14 cellular contexts compared by ENCODE assay signal in genomic region chr1:27148591-27148990, GRCh38. TPM values are rescaled to one million over a fixed set of nuclear protein-coding genes. Genes with fewer than 3 reads are reported as not detected.
DNase-seq lines count a peak whose midpoint lies in the region; ATAC-seq, FAIRE-seq and TF ChIP-seq lines count a peak whose summit lies in the region.
"Had no signal": no experiment of that assay in that cellular context is flagged by ENCODE, and none has a peak within 500 bp of the region (broad histone marks: within the 10 kb centered on the region; RNA-seq: fewer than 3 reads in every experiment).

No MANE protein-coding gene starts in this region.

- H3K27ac Mint-ChIP-seq in activated CD8-positive, alpha-beta T cell treated with anti-CD3 and anti-CD28 coated beads for 36 hours, result peak overlapping the region; percentile 20
- H3K27ac Mint-ChIP-seq in activated CD8-positive, alpha-beta T cell treated with anti-CD3 and anti-CD28 coated beads, Interleukin-2, amount 10 ng/mL, durations not matched to agents 7 days and 5 days, result no peak overlapping the region
- peak overlapping the region; percentile 46 to 88 (median 88) for H3K27ac Mint-ChIP-seq in IgD-negative memory B cell
- H3K27ac Mint-ChIP-seq: activated CD4-positive, alpha-beta memory T cell treated with anti-CD3 and anti-CD28 coated beads, Interleukin-2, amount 10 ng/mL, durations not matched to agents 7 days and 5 days had no signal

- TF ChIP-seq EP300 in GM12878 (IDR thresholded peaks at IDR 0.05; ENCODE audit: borderline replicate concordance in 1 of 2, control insufficient read depth in 1 of 2, low read depth in 2 of 2, low read length in 2 of 2), result no peak

- no peaks in the 10 kb centered on the region for H3K27me3 ChIP-seq in GM12878 (replicated peaks in 1 of 2; ENCODE audit: control insufficient read depth in 2 of 2, insufficient read depth in 2 of 2, low read length in 1 of 2)
- no peaks in the 10 kb centered on the region for H3K27me3 ChIP-seq in gastrocnemius medialis
- H3K27me3 ChIP-seq: left lung, thyroid gland had no signal

- no peak overlapping the region for H3K9ac ChIP-seq in GM12878 (ENCODE audit: control insufficient read depth, insufficient read depth, low read length)

- TF ChIP-seq RAD21 in GM12878 (IDR thresholded peaks at IDR 0.05; ENCODE audit: insufficient read depth, low read depth, low read length), result no peak

- intact Hi-C loops in activated CD8-positive, alpha-beta T cell treated with anti-CD3 and anti-CD28 coated beads for 36 hours (cut with micrococcal nuclease), result no loop called here
- intact Hi-C loops in GM12878 (cut with micrococcal nuclease; ENCODE audit: unreplicated experiment), result no loop called here
- intact Hi-C loops in gastrocnemius medialis (cut with DNase I; ENCODE audit: low total_unique reads), result no loop called here

- 52% methylated on average over 2 of the region's 2 CpGs for WGBS in GM12878 (ENCODE audit: insufficient coverage, insufficient replicate concordance, low lambda C conversion rate, missing lambda C conversion rate)

- peaks cover 11% of the 10 kb centered on the region for H3K36me3 Mint-ChIP-seq in activated CD8-positive, alpha-beta T cell treated with anti-CD3 and anti-CD28 coated beads for 36 hours (ENCODE audit: low read depth)
- peaks cover 14% of the 10 kb centered on the region for H3K36me3 Mint-ChIP-seq in activated CD8-positive, alpha-beta T cell treated with anti-CD3 and anti-CD28 coated beads, Interleukin-2, amount 10 ng/mL, durations not matched to agents 7 days and 5 days (ENCODE audit: low read depth)
- H3K36me3 Mint-ChIP-seq in IgD-negative memory B cell, result no peaks in the 10 kb centered on the region

- no peak for DNase-seq in activated CD8-positive, alpha-beta T cell treated with anti-CD3 and anti-CD28 coated beads for 36 hours
- no peak for DNase-seq in activated CD8-positive, alpha-beta T cell treated with anti-CD3 and anti-CD28 coated beads, Interleukin-2, amount 10 ng/mL, durations not matched to agents 7 days and 5 days
- DNase-seq in GM12878 (ENCODE audit: low read depth, low spot score) (no peak), gastrocnemius medialis (no peak), H54 (ENCODE audit: insufficient read length, low spot score) (no peak)
- DNase-seq: activated CD4-positive, alpha-beta memory T cell treated with anti-CD3 and anti-CD28 coated beads, Interleukin-2, amount 10 ng/mL, durations not matched to agents 7 days and 5 days; DMS 273 treated with DMSO at 0.1 percent for 48 hours; left lung; NCI-H2029; thyroid gland had no signal

- H3K4me3 ChIP-seq in GM12878, result no peak overlapping the region
- H3K4me3 ChIP-seq in gastrocnemius medialis, result no peak overlapping the region
- H3K4me3 ChIP-seq: left lung, thyroid gland had no signal

- FAIRE-seq in GM12878 (lab: Jason Lieb, UNC) (peak; percentile 57), H54 (lab: Jason Lieb, UNC) (no peak)
- FAIRE-seq: TTC549 had no signal

- H3K27me3 Mint-ChIP-seq in activated CD8-positive, alpha-beta T cell treated with anti-CD3 and anti-CD28 coated beads for 36 hours, result no peaks in the 10 kb centered on the region
- H3K27me3 Mint-ChIP-seq in activated CD8-positive, alpha-beta T cell treated with anti-CD3 and anti-CD28 coated beads, Interleukin-2, amount 10 ng/mL, durations not matched to agents 7 days and 5 days (ENCODE audit: low read depth), result no peaks in the 10 kb centered on the region
- H3K27me3 Mint-ChIP-seq in IgD-negative memory B cell, result no peaks in the 10 kb centered on the region
- H3K27me3 Mint-ChIP-seq: activated CD4-positive, alpha-beta memory T cell treated with anti-CD3 and anti-CD28 coated beads, Interleukin-2, amount 10 ng/mL, durations not matched to agents 7 days and 5 days had no signal

- TF ChIP-seq POLR2A in GM12878 (IDR thresholded peaks at IDR 0.05; ENCODE audit: low read depth, low read length) (no peak), gastrocnemius medialis (IDR thresholded peaks at IDR 0.05) (no peak), H54 (IDR thresholded peaks at IDR 0.05; ENCODE audit: low read depth, low read length) (no peak)

- no peaks in the 10 kb centered on the region for H3K9me3 ChIP-seq in GM12878 (replicated peaks; ENCODE audit: control insufficient read depth, insufficient read depth, low read length)
- no peaks in the 10 kb centered on the region for H3K9me3 ChIP-seq in gastrocnemius medialis
- H3K9me3 ChIP-seq: left lung, thyroid gland had no signal

- SMC1A ChIA-PET in GM12878 (lab: Charles Lee; ENCODE audit: uncharacterized antibody, unreplicated experiment), result interaction anchor here (0.7 to 3.5 kb wide), 9 partner anchors 8 to 51 kb away, joined by 3 to 13 read pairs (median 4); no protein-coding TSS in a partner anchor

- H3K4me1 ChIP-seq in GM12878 (ENCODE audit: control insufficient read depth, insufficient read depth, low read length), result peaks cover 23% of the 10 kb centered on the region
- H3K4me1 ChIP-seq in gastrocnemius medialis, result peaks cover 80 to 86% of the 10 kb centered on the region in 2 donors

- RAD21 ChIA-PET in GM12878 (lab: Charles Lee; ENCODE audit: unreplicated experiment), result interaction anchor here (1.2 to 2.3 kb wide), 7 partner anchors 8 to 50 kb away, joined by 3 to 5 read pairs (median 4); no protein-coding TSS in a partner anchor

- H3K4me2 ChIP-seq in GM12878 (ENCODE audit: control insufficient read depth, insufficient read depth), result peak overlapping the region; percentile 78

- in situ Hi-C loops in GM12878 (cut with MboI), result no loop called here
- in situ Hi-C loops in gastrocnemius medialis (cut with MboI; ENCODE audit: low sequenced_read_pairs in 4 of 4), result no loop called here

- BruUV-seq in GM12878 (replicated peaks; lab: Mats Ljungman, UMichigan), result no TSS peak

- H3K36me3 ChIP-seq in GM12878 (ENCODE audit: control insufficient read depth in 2 of 2, insufficient read depth in 2 of 2, low read length in 1 of 2) (no peaks in the 10 kb centered on the region), gastrocnemius medialis (no peaks in the 10 kb centered on the region)
- H3K36me3 ChIP-seq: thyroid gland had no signal

- CTCF ChIA-PET in activated CD8-positive, alpha-beta T cell treated with anti-CD3 and anti-CD28 coated beads for 36 hours (lab: Charles Lee), result interaction anchor here (0.7 to 0.9 kb wide), 2 partner anchors 9 to 93 kb away, joined by 3 read pairs; no protein-coding TSS in a partner anchor
- CTCF ChIA-PET in activated CD8-positive, alpha-beta T cell treated with anti-CD3 and anti-CD28 coated beads, Interleukin-2, amount 10 ng/mL, durations not matched to agents 7 days and 5 days (lab: Charles Lee), result interaction anchor here (0.8 to 7.4 kb wide), 6 partner anchors 9 to 148 kb away, joined by 3 to 110 read pairs (median 4); no protein-coding TSS in a partner anchor
- CTCF ChIA-PET in GM12878 (lab: Yijun Ruan, JAX), result interaction anchor here (0.5 to 4.4 kb wide), 10 partner anchors 8 to 184 kb away, joined by 3 to 18 read pairs (median 4); no protein-coding TSS in a partner anchor

- H4K20me1 ChIP-seq in GM12878 (ENCODE audit: control insufficient read depth, insufficient read depth), result no peaks in the 10 kb centered on the region; the same call in 1 of the 2 replicates

- H3K4me1 Mint-ChIP-seq in activated CD8-positive, alpha-beta T cell treated with anti-CD3 and anti-CD28 coated beads for 36 hours (ENCODE audit: low read depth), result peaks cover 55% of the 10 kb centered on the region
- H3K4me1 Mint-ChIP-seq in activated CD8-positive, alpha-beta T cell treated with anti-CD3 and anti-CD28 coated beads, Interleukin-2, amount 10 ng/mL, durations not matched to agents 7 days and 5 days (ENCODE audit: low read depth), result peaks cover 43% of the 10 kb centered on the region
- H3K4me1 Mint-ChIP-seq in IgD-negative memory B cell, result peaks cover 32 to 43% (median 33%) of the 10 kb centered on the region in 3 donors

- no peak for TF ChIP-seq CTCF in activated CD8-positive, alpha-beta T cell treated with anti-CD3 and anti-CD28 coated beads for 36 hours (IDR thresholded peaks at IDR 0.05)
- TF ChIP-seq CTCF in GM12878 (IDR thresholded peaks at IDR 0.05 in 2 of 3, conservative IDR thresholded peaks at IDR 0.05 in 1 of 3; ENCODE audit: control insufficient read depth in 2 of 3, extremely low read depth in 1 of 3, insufficient read depth in 1 of 3, low read depth in 3 of 3, low read length in 3 of 3) (no peak), gastrocnemius medialis (IDR thresholded peaks at IDR 0.05 in 4 of 5, conservative IDR thresholded peaks at IDR 0.05 in 1 of 5) (no peak)

- ATAC-seq in activated CD8-positive, alpha-beta T cell treated with anti-CD3 and anti-CD28 coated beads for 36 hours, result no peak
- no peak for ATAC-seq in activated CD8-positive, alpha-beta T cell treated with anti-CD3 and anti-CD28 coated beads, Interleukin-2, amount 10 ng/mL, durations not matched to agents 7 days and 5 days
- ATAC-seq in GM12878 (peak; percentile 31), gastrocnemius medialis (no peak), HG02642 (IDR thresholded peaks at IDR 0.05; ENCODE audit: poor library complexity, unreplicated experiment) (no peak), HG02885 (IDR thresholded peaks at IDR 0.05; ENCODE audit: poor library complexity, unreplicated experiment) (no peak)
- ATAC-seq: left lung had no signal

- no peaks in the 10 kb centered on the region for H3K9me3 Mint-ChIP-seq in activated CD8-positive, alpha-beta T cell treated with anti-CD3 and anti-CD28 coated beads for 36 hours
- H3K9me3 Mint-ChIP-seq in activated CD8-positive, alpha-beta T cell treated with anti-CD3 and anti-CD28 coated beads, Interleukin-2, amount 10 ng/mL, durations not matched to agents 7 days and 5 days (ENCODE audit: insufficient read depth), result no peaks in the 10 kb centered on the region
- no peaks in the 10 kb centered on the region for H3K9me3 Mint-ChIP-seq in IgD-negative memory B cell
- H3K9me3 Mint-ChIP-seq: activated CD4-positive, alpha-beta memory T cell treated with anti-CD3 and anti-CD28 coated beads, Interleukin-2, amount 10 ng/mL, durations not matched to agents 7 days and 5 days had no signal

- no peak overlapping the region for H2AFZ ChIP-seq in GM12878 (ENCODE audit: control insufficient read depth, low read depth, low read length)

- POLR2A ChIA-PET in activated CD8-positive, alpha-beta T cell treated with anti-CD3 and anti-CD28 coated beads for 36 hours (lab: Charles Lee), result interaction anchor here (12.8 kb wide), 1 partner anchor 9 kb away, joined by 172 read pairs; no protein-coding TSS in a partner anchor
- POLR2A ChIA-PET in activated CD8-positive, alpha-beta T cell treated with anti-CD3 and anti-CD28 coated beads, Interleukin-2, amount 10 ng/mL, durations not matched to agents 7 days and 5 days (lab: Charles Lee), result interaction anchor here (1.7 kb wide), 1 partner anchor 11 kb away, joined by 8 read pairs; no protein-coding TSS in a partner anchor
- POLR2A ChIA-PET in GM12878 (lab: Charles Lee), result interaction anchor here (0.6 kb wide), 1 partner anchor 53 kb away, joined by 5 read pairs; no protein-coding TSS in a partner anchor

- peaks cover 34% of the 10 kb centered on the region for H3K79me2 ChIP-seq in GM12878 (ENCODE audit: control insufficient read depth, insufficient read depth, low read length)

- 0 out of 2 replicates have a peak overlapping the region, but pooled peaks have one; percentile 8 for H3K27ac ChIP-seq in GM12878 (ENCODE audit: control insufficient read depth, insufficient read depth)
- H3K27ac ChIP-seq in gastrocnemius medialis, result peak overlapping the region; percentile 48 to 72 (median 56)
- H3K27ac ChIP-seq: thyroid gland had no signal

- H3K4me3 Mint-ChIP-seq in activated CD8-positive, alpha-beta T cell treated with anti-CD3 and anti-CD28 coated beads for 36 hours, result no peak overlapping the region
- H3K4me3 Mint-ChIP-seq in activated CD8-positive, alpha-beta T cell treated with anti-CD3 and anti-CD28 coated beads, Interleukin-2, amount 10 ng/mL, durations not matched to agents 7 days and 5 days, result no peak overlapping the region
- H3K4me3 Mint-ChIP-seq in IgD-negative memory B cell, result peak overlapping the region in 2 of 4 donors; percentile 8 to 66
- H3K4me3 Mint-ChIP-seq: activated CD4-positive, alpha-beta memory T cell treated with anti-CD3 and anti-CD28 coated beads, Interleukin-2, amount 10 ng/mL, durations not matched to agents 7 days and 5 days had no signal

RNA-seq across cellular contexts. Expression of gene SLC9A1, which starts 6.3 kb away (rescaled TPM):
- 10 to 100 TPM; 14.8 to 15.3 TPM for total RNA-seq in activated CD8-positive, alpha-beta T cell treated with anti-CD3 and anti-CD28 coated beads for 36 hours
- total RNA-seq in activated CD8-positive, alpha-beta T cell treated with anti-CD3 and anti-CD28 coated beads, Interleukin-2, amount 10 ng/mL, durations not matched to agents 7 days and 5 days, result 10 to 100 TPM; 28.3 to 29.0 TPM
- polyA plus RNA-seq in IgD-negative memory B cell (8.9 TPM), GM12878 (2011; rRNA removed) (1.4 and 2.8 TPM in 2 replicates), GM12878 (2014; fragmentation: Illumina TruSeq; extraction: Trizol) (14.4 and 14.9 TPM in 2 replicates), GM12878 (2014; fragmentation: Nextera tagmentation; extraction: Ambion mirVana) (1 to 10 TPM in 1 of 2 experiments, under 1 TPM in 1; 0.87 to 1.1 TPM), GM12878 (2014; rRNA removed) (5.5 and 8.3 TPM in 2 replicates), GM12878 (2016; fragmentation: Nextera tagmentation; extraction: Ambion mirVana) (1 to 10 TPM; 5.4 to 7.4 TPM)
- 12.9 and 13.6 TPM in 2 replicates for total RNA-seq in GM12878 (2013; cell fraction: nucleolus; rRNA removed)
- total RNA-seq in GM12878 (2014; rRNA removed) (1.4 and 3.2 TPM in 2 replicates), GM12878 (2014; rRNA removed; fragmentation: Illumina TruSeq; extraction: Trizol) (2.1 and 2.5 TPM in 2 replicates), GM12878 (2021) (18.3 and 21.4 TPM in 2 replicates), gastrocnemius medialis (1 to 10 TPM; 2.5 to 4.3 (median 3.7) TPM)
- 5.7 TPM for polyA plus RNA-seq in GM12878 (2011; ENCODE audit: low read depth)
- 2.1 and 4.3 TPM in 2 replicates for polyA plus RNA-seq in GM12878 (2011; cell fraction: cytosol; rRNA removed)
- 10.2 and 13.4 TPM in 2 replicates for polyA plus RNA-seq in GM12878 (2011; cell fraction: nucleus; rRNA removed)
- 10.7 and 11.3 TPM in 2 replicates for polyA plus RNA-seq in GM12878 (2012)
- 2.8 and 4.9 TPM in 2 replicates for polyA minus RNA-seq in GM12878 (2011; rRNA and poly(A)+ RNA removed)
- polyA minus RNA-seq in GM12878 (2011; cell fraction: cytosol; rRNA and poly(A)+ RNA removed), result 4.8 TPM in 2 replicates
- 4.7 and 8.6 TPM in 2 replicates for polyA minus RNA-seq in GM12878 (2011; cell fraction: nucleus; rRNA and poly(A)+ RNA removed)
